ENCODE assay signal across 17 cellular contexts in genomic region chr4:74112399-74113090, GRCh38. TPM values are rescaled to one million over a fixed set of nuclear protein-coding genes. Genes with fewer than 3 reads are reported as not detected.
DNase-seq lines count a peak whose midpoint lies in the region; ATAC-seq and TF ChIP-seq lines count a peak whose summit lies in the region.
"Had no signal": no experiment of that assay in that cellular context is flagged by ENCODE, and none has a peak within 500 bp of the region (broad histone marks: within the 10 kb centered on the region; RNA-seq: fewer than 3 reads in every experiment).

No MANE protein-coding gene starts in this region.

- peak overlapping the region; percentile 99 for H3K27ac ChIP-seq in GM23248
- H3K27ac ChIP-seq in trophoblast cell (ENCODE audit: low read depth, low read length): no peak overlapping the region
- H3K27ac ChIP-seq: BLaER1 had no signal

- no peak for TF ChIP-seq POLR2A in GM18505 (IDR thresholded peaks at IDR 0.05; ENCODE audit: borderline replicate concordance, extremely low read depth, insufficient read depth, insufficient read length)

- no peak overlapping the region for H3K14ac ChIP-seq in trophoblast cell (ENCODE audit: low read length)

- no peak overlapping the region for H3K4ac ChIP-seq in trophoblast cell (ENCODE audit: low read depth, low read length)

- peak overlapping the region; percentile 11 for H3K4me2 ChIP-seq in GM23248 (ENCODE audit: unreplicated experiment)
- H3K4me2 ChIP-seq in trophoblast cell (ENCODE audit: low read length): no peak overlapping the region
- H3K4me2 ChIP-seq: BLaER1, SK-N-SH had no signal

- H3K9me3 ChIP-seq in GM23248 (ENCODE audit: low read depth): no peaks in the 10 kb centered on the region
- H3K9me3 ChIP-seq in trophoblast cell (ENCODE audit: insufficient read depth, low read depth, low read length): no peaks in the 10 kb centered on the region
- H3K9me3 ChIP-seq: BLaER1, pancreas, SK-N-SH, transverse colon had no signal

- H3K4me3 Mint-ChIP-seq in WTC11: no peak overlapping the region
- H3K4me3 Mint-ChIP-seq: activated CD8-positive, alpha-beta T cell treated with anti-CD3 and anti-CD28 coated beads for 36 hours; activated T-helper 17 cell treated with anti-CD3 and anti-CD28 coated beads, Interleukin-2, amount 50 U/mL, for 72 hours; brain had no signal

- no peak overlapping the region for H3K27ac Mint-ChIP-seq in WTC11
- H3K27ac Mint-ChIP-seq: activated CD8-positive, alpha-beta T cell treated with anti-CD3 and anti-CD28 coated beads for 36 hours; activated T-helper 17 cell treated with anti-CD3 and anti-CD28 coated beads, Interleukin-2, amount 50 U/mL, for 72 hours had no signal

- 92 to 98% methylated on average over 3 of the region's 3 CpGs for WGBS in GM23248 (ENCODE audit: low coverage in 1 of 2, low lambda C conversion rate in 2 of 2, missing lambda C conversion rate in 2 of 2), 2 experiments
- no CpG with 5 or more reads among the region's 3 CpGs for WGBS in trophoblast cell (ENCODE audit: extremely low coverage, insufficient coverage, insufficient read length)

- H3K27me3 Mint-ChIP-seq in WTC11 (ENCODE audit: low read depth): no peaks in the 10 kb centered on the region
- H3K27me3 Mint-ChIP-seq: activated CD8-positive, alpha-beta T cell treated with anti-CD3 and anti-CD28 coated beads for 36 hours; brain had no signal

- H2AFZ ChIP-seq in GM23248: no peak overlapping the region; the same call in 1 of the 2 replicates
- H2AFZ ChIP-seq in trophoblast cell (ENCODE audit: insufficient read depth, low read length, poor library complexity): no peak overlapping the region

- no peaks in the 10 kb centered on the region for H3K79me2 ChIP-seq in GM23248 (ENCODE audit: insufficient read depth)
- H3K79me2 ChIP-seq in trophoblast cell (ENCODE audit: control insufficient read depth, insufficient read depth, low read length, poor library complexity): no peaks in the 10 kb centered on the region

- H3K79me1 ChIP-seq in trophoblast cell (ENCODE audit: low read length): peaks cover 9% of the 10 kb centered on the region

- H3K23ac ChIP-seq in trophoblast cell (ENCODE audit: low read length): no peak overlapping the region

- peak overlapping the region; percentile 15 for H2BK12ac ChIP-seq in trophoblast cell (ENCODE audit: low read length)

- CTCF ChIA-PET in WTC11 (lab: Charles Lee): interaction anchor here (0.9 to 1.2 kb wide), 4 partner anchors 13 to 147 kb away, joined by 4 to 5 read pairs (median 4); partner anchors contain the start of genes CXCL2 and CXCL5

- no peak overlapping the region for H2BK5ac ChIP-seq in trophoblast cell (ENCODE audit: low read depth, low read length, poor library complexity)

- H3K4me3 ChIP-seq in GM23248: no peak overlapping the region
- no peak overlapping the region for H3K4me3 ChIP-seq in trophoblast cell (ENCODE audit: low read depth, low read length)
- H3K4me3 ChIP-seq: BLaER1, pancreas, transverse colon had no signal

- peak; percentile 61 for DNase-seq in GM23248
- peak; percentile 61 for DNase-seq in astrocyte of the hippocampus (ENCODE audit: low read depth, low spot score)
- DNase-seq in fibroblast of peridontal ligament (ENCODE audit: extremely low read depth): peak; percentile 54
- no peak for DNase-seq in trophoblast cell
- DNase-seq in GM19240 (ENCODE audit: insufficient read length, low spot score): no peak
- no peak for DNase-seq in NCI-H1436 treated with DMSO at 0.1 percent for 48 hours (lab: John Stamatoyannopoulos, UW)
- DNase-seq in WTC11 (ENCODE audit: low spot score): no peak
- DNase-seq: activated CD8-positive, alpha-beta T cell treated with anti-CD3 and anti-CD28 coated beads for 36 hours; NCI-H1048; NK-92 treated with Interleukin-12 subunit alpha and Interleukin-12 subunit beta, amount 100 ng/mL, for 24 hours; pancreas; SK-N-SH had no signal

- H3F3A ChIP-seq in GM23248 (ENCODE audit: insufficient read depth): peaks cover 77% of the 10 kb centered on the region

- no peaks in the 10 kb centered on the region for H3K27me3 ChIP-seq in GM23248 (replicated peaks; ENCODE audit: insufficient read depth)
- no peaks in the 10 kb centered on the region for H3K27me3 ChIP-seq in trophoblast cell (ENCODE audit: insufficient read depth, low read length)
- H3K27me3 ChIP-seq: BLaER1, pancreas, transverse colon had no signal

- H4K91ac ChIP-seq in trophoblast cell (ENCODE audit: low read depth, low read length): no peak overlapping the region

- H3K4me1 Mint-ChIP-seq in WTC11: peaks cover 36% of the 10 kb centered on the region
- H3K4me1 Mint-ChIP-seq: activated T-helper 17 cell treated with anti-CD3 and anti-CD28 coated beads, Interleukin-2, amount 50 U/mL, for 72 hours had no signal

- no peak for ATAC-seq in GM18505 (IDR thresholded peaks at IDR 0.05; ENCODE audit: unreplicated experiment)
- no peak for ATAC-seq in WTC11
- ATAC-seq: activated CD8-positive, alpha-beta T cell treated with anti-CD3 and anti-CD28 coated beads for 36 hours; activated T-helper 17 cell treated with anti-CD3 and anti-CD28 coated beads, Interleukin-2, amount 50 U/mL, for 72 hours had no signal

- no peaks in the 10 kb centered on the region for H4K20me1 ChIP-seq in GM23248 (ENCODE audit: insufficient read depth)
- H4K20me1 ChIP-seq: BLaER1 had no signal

- POLR2A ChIA-PET in WTC11 (lab: Charles Lee): no interaction called here

- H4K12ac ChIP-seq in trophoblast cell (ENCODE audit: low read depth, low read length): no peak overlapping the region

- in situ Hi-C loops in GM23248 (cut with MboI): no loop called here

- H3K36me3 ChIP-seq in GM23248 (ENCODE audit: low read depth) (no peaks in the 10 kb centered on the region), trophoblast cell (ENCODE audit: control insufficient read depth in 1 of 2, insufficient read depth in 2 of 2, low read length in 2 of 2) (no peaks in the 10 kb centered on the region)
- H3K36me3 ChIP-seq: BLaER1, pancreas, transverse colon had no signal

- H4K8ac ChIP-seq in trophoblast cell (ENCODE audit: low read depth, low read length): no peak overlapping the region

- H3K36me3 Mint-ChIP-seq in WTC11: no peaks in the 10 kb centered on the region
- H3K36me3 Mint-ChIP-seq: brain had no signal

- H2BK120ac ChIP-seq in trophoblast cell (ENCODE audit: insufficient read depth, low read length, poor library complexity): no peak overlapping the region

- H2AK5ac ChIP-seq in trophoblast cell (ENCODE audit: low read length): no peak overlapping the region

- H3K9me2 ChIP-seq in GM23248 (ENCODE audit: insufficient read depth): no peaks in the 10 kb centered on the region
- H3K9me2 ChIP-seq: SK-N-SH had no signal

- H3K18ac ChIP-seq in trophoblast cell (ENCODE audit: low read length): no peak overlapping the region

- no peak for TF ChIP-seq CTCF in WTC11 (IDR thresholded peaks at IDR 0.05)

- no peaks in the 10 kb centered on the region for H3K9me3 Mint-ChIP-seq in WTC11
- H3K9me3 Mint-ChIP-seq: activated CD8-positive, alpha-beta T cell treated with anti-CD3 and anti-CD28 coated beads for 36 hours; activated T-helper 17 cell treated with anti-CD3 and anti-CD28 coated beads, Interleukin-2, amount 50 U/mL, for 72 hours; brain had no signal

- H3K4me1 ChIP-seq in GM23248 (ENCODE audit: insufficient read depth) (peaks cover 82% of the 10 kb centered on the region), trophoblast cell (ENCODE audit: control insufficient read depth in 1 of 2, insufficient read depth in 2 of 2, low read length in 2 of 2) (peaks cover 8 to 15% of the 10 kb centered on the region in 2 experiments)
- H3K4me1 ChIP-seq: BLaER1 had no signal

- H3K9ac ChIP-seq in GM23248: peak overlapping the region; percentile 80
- H3K9ac ChIP-seq in trophoblast cell (ENCODE audit: low read length): no peak overlapping the region
- H3K9ac ChIP-seq: BLaER1, SK-N-SH had no signal

TF ChIP-seq in WTC11, 78 proteins besides CTCF, POLR2A, EP300 and RAD21 (continues in another document):
- TF ChIP-seq SP1 (CRISPR knock-in tag; conservative IDR thresholded peaks at IDR 0.05) (no peak), USF1 (CRISPR knock-in tag; IDR thresholded peaks at IDR 0.05) (no peak), IRF1 (CRISPR knock-in tag; IDR thresholded peaks at IDR 0.05) (no peak), EMX1 (CRISPR knock-in tag; IDR thresholded peaks at IDR 0.05) (no peak), PREB (CRISPR knock-in tag; IDR thresholded peaks at IDR 0.05; ENCODE audit: borderline replicate concordance) (no peak), JUN (CRISPR knock-in tag; IDR thresholded peaks at IDR 0.05) (no peak)

RNA-seq across cellular contexts. Expression of gene CXCL2, which starts 13.6 kb away (rescaled TPM):
- total RNA-seq in GM23248 (2014; rRNA removed; shearing (Covaris generic)): 2.4 and 6.7 TPM in 2 replicates
- 6.0 TPM in 2 replicates for polyA plus RNA-seq in GM23248 (2016; fragmentation: Nextera tagmentation; extraction: Ambion mirVana)
- polyA plus RNA-seq in trophoblast cell (2013): 0.42 and 0.69 TPM in 2 replicates
- total RNA-seq in WTC11 (2021): 1.4 to 1.9 TPM (median 1.7 TPM) in 3 replicates
- total RNA-seq: activated CD8-positive, alpha-beta T cell treated with anti-CD3 and anti-CD28 coated beads for 36 hours had no signal

RNA-seq across cellular contexts. Expression of gene MTHFD2L, which starts 45.4 kb away (rescaled TPM):
- 6.3 and 10.7 TPM in 2 replicates for total RNA-seq in GM23248 (2014; rRNA removed; shearing (Covaris generic))
- polyA plus RNA-seq in GM23248 (2016; fragmentation: Nextera tagmentation; extraction: Ambion mirVana): 7.9 and 9.0 TPM in 2 replicates
- 6.5 and 6.8 TPM in 2 replicates for polyA plus RNA-seq in trophoblast cell (2013)
- 9.4 to 10.6 TPM (median 10.5 TPM) in 3 replicates for total RNA-seq in WTC11 (2021)

Comparison
In these comparisons a context has a peak if more than half of its experiments do, and no peak if none do; other contexts are left out.
1. DNase-seq: peak in GM23248 (single experiment), astrocyte of the hippocampus (single experiment) and fibroblast of peridontal ligament (single experiment); none in trophoblast cell (0 of 2), GM19240 (single experiment), NCI-H1436 treated with DMSO at 0.1 percent for 48 hours (single experiment) and WTC11 (single experiment).